Comparison of ENCODE assay signal across 36 cellular contexts in genomic region chr1:17148950-17149608, GRCh38. TPM values are rescaled to one million over a fixed set of nuclear protein-coding genes. Genes with fewer than 3 reads are reported as not detected.
A peak's percentile ranks its signal among the peaks of the same experiment; 100 is the strongest.
DNase-seq lines count a peak whose midpoint lies in the region; ATAC-seq and TF ChIP-seq lines count a peak whose summit lies in the region.
"Had no signal": no experiment of that assay in that cellular context is flagged by ENCODE, and none has a peak within 500 bp of the region (broad histone marks: within the 10 kb centered on the region; RNA-seq: fewer than 3 reads in every experiment).

No MANE protein-coding gene starts in this region.

- CTCF ChIA-PET in SK-N-SH (lab: Yijun Ruan, JAX) = interaction anchor here (0.7 to 3.2 kb wide), 3 partner anchors 23 to 88 kb away, joined by 3 to 13 read pairs (median 4); no protein-coding TSS in a partner anchor
- CTCF ChIA-PET in WTC11 (lab: Charles Lee) = interaction anchor here (0.6 to 1.5 kb wide), 3 partner anchors 11 to 124 kb away, joined by 3 to 6 read pairs (median 4); no protein-coding TSS in a partner anchor

- POLR2A ChIA-PET in SK-N-SH (lab: Yijun Ruan, JAX) (no interaction called here), WTC11 (lab: Charles Lee) (no interaction called here)

- H3K9me3 Mint-ChIP-seq in WTC11 = peaks cover 28% of the 10 kb centered on the region

- H2AFZ ChIP-seq in SK-N-SH (ENCODE audit: low read depth) = no peak overlapping the region

- H3K36me3 ChIP-seq in SK-N-SH (replicated peaks in 1 of 2; ENCODE audit: control insufficient read depth in 1 of 2, insufficient read depth in 2 of 2, low read length in 1 of 2) = no peaks in the 10 kb centered on the region
- H3K36me3 ChIP-seq: ascending aorta, heart right ventricle, lower lobe of right lung, transverse colon had no signal

- H3K9me3 ChIP-seq in SK-N-SH = no peaks in the 10 kb centered on the region
- H3K9me3 ChIP-seq: psoas muscle had no signal

- no peak for TF ChIP-seq RAD21 in SK-N-SH (IDR thresholded peaks at IDR 0.05; ENCODE audit: low read length)

- no peak overlapping the region for H3K4me3 Mint-ChIP-seq in WTC11
- H3K4me3 Mint-ChIP-seq: activated CD8-positive, alpha-beta memory T cell treated with anti-CD3 and anti-CD28 coated beads, Interleukin-2, amount 10 ng/mL, durations not matched to agents 7 days and 5 days; activated T-cell treated with anti-CD3 and anti-CD28 coated beads, Interleukin-2, amount 50 U/mL, for 4 hours; H9; naive thymus-derived CD4-positive, alpha-beta T cell; stimulated activated effector memory CD8-positive, alpha-beta T cell treated with anti-CD3 and anti-CD28 coated beads, Interleukin-12 subunit alpha, Interleukin-12 subunit beta, amount 100 ng/mL, for 72 hours had no signal

- H3K27ac Mint-ChIP-seq in WTC11 = no peak overlapping the region
- H3K27ac Mint-ChIP-seq: activated CD8-positive, alpha-beta memory T cell treated with anti-CD3 and anti-CD28 coated beads, Interleukin-2, amount 10 ng/mL, durations not matched to agents 7 days and 5 days; CD14-positive monocyte; H9; naive thymus-derived CD4-positive, alpha-beta T cell; stimulated activated effector memory CD8-positive, alpha-beta T cell treated with anti-CD3 and anti-CD28 coated beads, Interleukin-12 subunit alpha, Interleukin-12 subunit beta, amount 100 ng/mL, for 72 hours had no signal

- H3K4me1 Mint-ChIP-seq in WTC11 = no peaks in the 10 kb centered on the region
- H3K4me1 Mint-ChIP-seq: activated CD8-positive, alpha-beta memory T cell treated with anti-CD3 and anti-CD28 coated beads, Interleukin-2, amount 10 ng/mL, durations not matched to agents 7 days and 5 days; stimulated activated effector memory CD8-positive, alpha-beta T cell treated with anti-CD3 and anti-CD28 coated beads, Interleukin-12 subunit alpha, Interleukin-12 subunit beta, amount 100 ng/mL, for 72 hours had no signal

- no peaks in the 10 kb centered on the region for H3K4me1 ChIP-seq in SK-N-SH (ENCODE audit: control insufficient read depth in 1 of 2, insufficient read depth in 2 of 2, low read depth in 1 of 2, low read length in 1 of 2)
- H3K4me1 ChIP-seq: ascending aorta, Caco-2, lower lobe of right lung, psoas muscle, transverse colon had no signal

- H3K27ac ChIP-seq in SK-N-SH (ENCODE audit: low read depth in 2 of 2, low read length in 1 of 2) = no peak overlapping the region
- H3K27ac ChIP-seq: 22Rv1, ascending aorta, coronary artery, heart right ventricle, HL-60, lower lobe of right lung, psoas muscle, transverse colon had no signal

- ATAC-seq in SK-N-SH treated with all-trans-retinoic acid at 6 μM for 48 hours (no peak), WTC11 (peak; percentile 51), GM18867 (IDR thresholded peaks at IDR 0.05; ENCODE audit: unreplicated experiment) (no peak), GM18868 (IDR thresholded peaks at IDR 0.05; ENCODE audit: unreplicated experiment) (no peak), HG03565 (IDR thresholded peaks at IDR 0.05; ENCODE audit: unreplicated experiment) (no peak)
- ATAC-seq: activated CD8-positive, alpha-beta memory T cell treated with anti-CD3 and anti-CD28 coated beads, Interleukin-2, amount 10 ng/mL, durations not matched to agents 7 days and 5 days; activated T-cell treated with anti-CD3 and anti-CD28 coated beads, Interleukin-2, amount 50 U/mL, for 4 hours; heart right ventricle; naive thymus-derived CD4-positive, alpha-beta T cell; psoas muscle; stimulated activated effector memory CD8-positive, alpha-beta T cell treated with anti-CD3 and anti-CD28 coated beads, Interleukin-12 subunit alpha, Interleukin-12 subunit beta, amount 100 ng/mL, for 72 hours had no signal

- H4K20me1 ChIP-seq in SK-N-SH (ENCODE audit: insufficient read depth) = no peaks in the 10 kb centered on the region

- H3K27me3 ChIP-seq in SK-N-SH (ENCODE audit: insufficient read depth) = no peaks in the 10 kb centered on the region

- H3K27me3 Mint-ChIP-seq in WTC11 (ENCODE audit: low read depth) = peaks cover 23% of the 10 kb centered on the region

- TF ChIP-seq EP300 in SK-N-SH (IDR thresholded peaks at IDR 0.05; ENCODE audit: borderline replicate concordance in 1 of 2, low read depth in 1 of 2, low read length in 1 of 2) = no peak

- H3K9me2 ChIP-seq in SK-N-SH = no peaks in the 10 kb centered on the region

- no peaks in the 10 kb centered on the region for H3F3A ChIP-seq in SK-N-SH (replicated peaks; ENCODE audit: insufficient read depth)

- H3K36me3 Mint-ChIP-seq in WTC11 = peaks cover 21% of the 10 kb centered on the region
- H3K36me3 Mint-ChIP-seq: activated CD8-positive, alpha-beta memory T cell treated with anti-CD3 and anti-CD28 coated beads, Interleukin-2, amount 10 ng/mL, durations not matched to agents 7 days and 5 days; CD14-positive monocyte; stimulated activated effector memory CD8-positive, alpha-beta T cell treated with anti-CD3 and anti-CD28 coated beads, Interleukin-12 subunit alpha, Interleukin-12 subunit beta, amount 100 ng/mL, for 72 hours had no signal

- H3K4me3 ChIP-seq in SK-N-SH (ENCODE audit: low read depth in 2 of 2, low read length in 1 of 2) (no peak overlapping the region), fibroblast of villous mesenchyme (ENCODE audit: low read depth, low read length) (no peak overlapping the region)
- H3K4me3 ChIP-seq: ascending aorta, coronary artery, heart right ventricle, lower lobe of right lung, psoas muscle, transverse colon had no signal

- H3K79me2 ChIP-seq in SK-N-SH (ENCODE audit: insufficient read depth) = no peaks in the 10 kb centered on the region

- TF ChIP-seq CTCF in SK-N-SH (IDR thresholded peaks at IDR 0.05) (no peak), WTC11 (IDR thresholded peaks at IDR 0.05) (no peak), fibroblast of villous mesenchyme (IDR thresholded peaks at IDR 0.05; ENCODE audit: insufficient read depth, low read depth, low read length) (no peak)

- H3K4me2 ChIP-seq in SK-N-SH = no peak overlapping the region

- no peak overlapping the region for H3K9ac ChIP-seq in SK-N-SH

- peak; percentile 54 for DNase-seq in SK-N-SH
- no peak for DNase-seq in WTC11 (ENCODE audit: low spot score)
- DNase-seq in fibroblast of villous mesenchyme (ENCODE audit: low read depth) = peak; percentile 27
- no peak for DNase-seq in NAMALWA (ENCODE audit: low spot score)
- DNase-seq: activated CD8-positive, alpha-beta memory T cell treated with anti-CD3 and anti-CD28 coated beads, Interleukin-2, amount 10 ng/mL, durations not matched to agents 7 days and 5 days; activated gamma-delta T cell treated with Interleukin-2 at 50 U/mL for 16 hours; activated T-cell treated with anti-CD3 and anti-CD28 coated beads, Interleukin-2, amount 50 U/mL, for 4 hours; Caco-2; DMS79; effector memory CD4-positive, alpha-beta T cell; erythroblast; GDM1; H9; heart right ventricle; kidney glomerular epithelial cell; lower lobe of right lung; naive thymus-derived CD4-positive, alpha-beta T cell; NCI-H1417 treated with DMSO at 0.1 percent for 48 hours; NCI-H2081; NCI-H2227 treated with DMSO at 0.1 percent for 48 hours; NCI-H69; psoas muscle; T1000; transverse colon had no signal

- WGBS in SK-N-SH (ENCODE audit: low lambda C conversion rate) = 69% methylated on average over 38 of the region's 50 CpGs

TF ChIP-seq in SK-N-SH, 30 proteins besides CTCF, POLR2A, EP300 and RAD21 (continues in another document):
- TF ChIP-seq PBX3 (IDR thresholded peaks at IDR 0.05) = no peak

TF ChIP-seq in SK-N-SH treated with all-trans-retinoic acid at 6 μM for 48 hours, 23 proteins besides CTCF, POLR2A, EP300 and RAD21:
- no peak for TF ChIP-seq GLIS3 (CRISPR knock-in tag; IDR thresholded peaks at IDR 0.05)

TF ChIP-seq in WTC11, 78 proteins besides CTCF, POLR2A, EP300 and RAD21 (continues in another document):
- TF ChIP-seq CREB1 (CRISPR knock-in tag; IDR thresholded peaks at IDR 0.05) (no peak), GRHL2 (CRISPR knock-in tag; IDR thresholded peaks at IDR 0.05; ENCODE audit: insufficient replicate concordance, severe bottlenecking) (no peak), ZBTB21 (CRISPR knock-in tag; IDR thresholded peaks at IDR 0.05; ENCODE audit: borderline replicate concordance) (no peak), FOXK1 (CRISPR knock-in tag; IDR thresholded peaks at IDR 0.05) (no peak), E2F4 (CRISPR knock-in tag; IDR thresholded peaks at IDR 0.05; ENCODE audit: borderline replicate concordance, low read depth) (no peak), ATF1 (CRISPR knock-in tag; IDR thresholded peaks at IDR 0.05) (no peak)
- TF ChIP-seq, protein P1, sequence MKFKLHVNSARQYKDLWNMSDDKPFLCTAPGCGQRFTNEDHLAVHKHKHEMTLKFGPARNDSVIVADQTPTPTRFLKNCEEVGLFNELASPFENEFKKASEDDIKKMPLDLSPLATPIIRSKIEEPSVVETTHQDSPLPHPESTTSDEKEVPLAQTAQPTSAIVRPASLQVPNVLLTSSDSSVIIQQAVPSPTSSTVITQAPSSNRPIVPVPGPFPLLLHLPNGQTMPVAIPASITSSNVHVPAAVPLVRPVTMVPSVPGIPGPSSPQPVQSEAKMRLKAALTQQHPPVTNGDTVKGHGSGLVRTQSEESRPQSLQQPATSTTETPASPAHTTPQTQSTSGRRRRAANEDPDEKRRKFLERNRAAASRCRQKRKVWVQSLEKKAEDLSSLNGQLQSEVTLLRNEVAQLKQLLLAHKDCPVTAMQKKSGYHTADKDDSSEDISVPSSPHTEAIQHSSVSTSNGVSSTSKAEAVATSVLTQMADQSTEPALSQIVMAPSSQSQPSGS (CRISPR knock-in tag; IDR thresholded peaks at IDR 0.05; ENCODE audit: borderline replicate concordance, low read depth) = no peak
- TF ChIP-seq, protein P2, sequence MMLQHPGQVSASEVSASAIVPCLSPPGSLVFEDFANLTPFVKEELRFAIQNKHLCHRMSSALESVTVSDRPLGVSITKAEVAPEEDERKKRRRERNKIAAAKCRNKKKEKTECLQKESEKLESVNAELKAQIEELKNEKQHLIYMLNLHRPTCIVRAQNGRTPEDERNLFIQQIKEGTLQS (CRISPR knock-in tag; conservative IDR thresholded peaks at IDR 0.05) = no peak

RNA-seq across cellular contexts. Expression of gene PADI2, which starts 29.8 kb away (rescaled TPM):
- 0.52 and 0.58 TPM in 2 replicates for polyA plus RNA-seq in SK-N-SH (2012; rRNA removed)
- 0.42 and 0.59 TPM in 2 replicates for polyA plus RNA-seq in SK-N-SH (2012; cell fraction: cytosol; rRNA removed)
- 1.2 and 1.4 TPM in 2 replicates for polyA plus RNA-seq in SK-N-SH (2012; cell fraction: nucleus; rRNA removed)
- 3.8 to 5.1 TPM (median 4.4 TPM) in 3 replicates for total RNA-seq in WTC11 (2021)
- total RNA-seq in fibroblast of villous mesenchyme = under 0.01 and 0.43 TPM in 2 replicates
- polyA plus RNA-seq: naive thymus-derived CD4-positive, alpha-beta T cell had no signal

RNA-seq across cellular contexts. Expression of gene PADI1, which starts 55.8 kb away (rescaled TPM):
- polyA plus RNA-seq in SK-N-SH (2012; rRNA removed) = 0.26 and 0.62 TPM in 2 replicates
- 0.28 and 0.29 TPM in 2 replicates for polyA plus RNA-seq in SK-N-SH (2012; cell fraction: cytosol; rRNA removed)
- 1.3 and 1.4 TPM in 2 replicates for polyA plus RNA-seq in SK-N-SH (2012; cell fraction: nucleus; rRNA removed)
- total RNA-seq in WTC11 (2021) = 0.15 to 0.57 TPM (median 0.18 TPM) in 3 replicates
- total RNA-seq in fibroblast of villous mesenchyme = 0.43 and 0.64 TPM in 2 replicates
- total RNA-seq: activated CD8-positive, alpha-beta memory T cell treated with anti-CD3 and anti-CD28 coated beads, Interleukin-2, amount 10 ng/mL, durations not matched to agents 7 days and 5 days; activated T-cell treated with anti-CD3 and anti-CD28 coated beads, Interleukin-2, amount 50 U/mL, for 4 hours; ascending aorta; Caco-2; cardiac septum; frontal cortex; heart right ventricle; lower lobe of right lung; naive thymus-derived CD4-positive, alpha-beta T cell; psoas muscle had no signal
- polyA plus RNA-seq: CD14-positive monocyte; naive thymus-derived CD4-positive, alpha-beta T cell; psoas muscle had no signal

Comparison
In these comparisons a context has a peak if more than half of its experiments do, and no peak if none do; other contexts are left out.
1. DNase-seq: peak in SK-N-SH (single experiment) and fibroblast of villous mesenchyme (single experiment); none in WTC11 (single experiment) and NAMALWA (single experiment).